Comparison of ENCODE assay signal across 8 cellular contexts in the genomic region with DNA sequence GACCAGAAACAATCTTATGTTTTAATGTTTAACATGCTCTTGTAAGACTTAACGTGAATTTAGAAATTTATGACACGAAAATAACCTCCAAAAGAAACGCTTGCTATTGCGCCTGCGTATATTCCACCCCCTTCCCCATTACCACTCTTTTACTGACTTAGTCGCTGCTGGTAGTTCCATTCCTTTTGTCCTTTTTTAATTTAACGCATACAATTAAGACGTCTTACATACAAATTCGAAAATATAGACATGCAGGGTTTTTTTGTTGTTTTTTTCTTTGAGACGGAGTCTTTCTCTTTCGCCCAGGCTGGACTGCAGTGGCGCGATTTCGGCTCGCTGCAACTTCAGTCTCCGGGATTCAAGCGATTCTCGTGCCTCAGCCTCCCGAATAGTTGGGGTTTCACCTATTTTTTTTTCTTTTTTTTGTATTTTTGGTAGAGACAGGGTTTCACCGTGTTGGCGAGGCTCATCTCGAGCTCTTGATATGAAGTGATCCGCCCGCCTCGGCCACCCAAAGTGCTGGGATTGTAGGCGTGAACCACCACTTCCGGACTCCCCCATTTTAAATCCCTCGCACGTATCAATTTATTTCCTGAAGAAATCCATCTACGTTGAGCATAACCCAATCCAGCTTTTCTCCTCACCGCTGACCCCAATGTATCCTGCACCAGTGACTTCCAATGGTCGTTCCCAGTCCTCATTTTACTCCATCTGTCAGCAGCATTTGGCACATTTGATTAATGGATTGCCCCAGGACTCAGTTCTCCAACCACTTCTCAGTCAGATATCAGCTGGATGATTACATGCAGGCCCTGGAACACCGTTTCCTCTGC. TPM values are rescaled to one million over a fixed set of nuclear protein-coding genes. Genes with fewer than 3 reads are reported as not detected.
DNase-seq lines count a peak whose midpoint lies in the region; ATAC-seq and TF ChIP-seq lines count a peak whose summit lies in the region.

No MANE protein-coding gene starts in this region.

- ATAC-seq in GM19397 (IDR thresholded peaks at IDR 0.05; ENCODE audit: unreplicated experiment): peak; percentile 38
- ATAC-seq in HG03457 (IDR thresholded peaks at IDR 0.05; ENCODE audit: unreplicated experiment): peak; percentile 26
- ATAC-seq in gastroesophageal sphincter: peak; percentile 73

- CTCF ChIA-PET in activated naive CD4-positive, alpha-beta T cell treated with anti-CD3 and anti-CD28 coated beads, Interleukin-2, amount 10 ng/mL, durations not matched to agents 7 days and 5 days (lab: Charles Lee): interaction anchor here (1.7 kb wide), 2 partner anchors 10 to 169 kb away, joined by 7 to 13 read pairs; no protein-coding TSS in a partner anchor

- peak overlapping the region; percentile 99 for H3K27ac Mint-ChIP-seq in activated naive CD4-positive, alpha-beta T cell treated with anti-CD3 and anti-CD28 coated beads, Interleukin-2, amount 10 ng/mL, durations not matched to agents 7 days and 5 days

- DNase-seq in COR-L47 (lab: John Stamatoyannopoulos, UW) (peak; percentile 51), OCI-M1 (lab: John Stamatoyannopoulos, UW) (peak; percentile 79), ovary (peak; percentile 34 to 63 (median 52)), superior temporal gyrus (ENCODE audit: extremely low spot score) (no peak)
- DNase-seq in activated naive CD4-positive, alpha-beta T cell treated with anti-CD3 and anti-CD28 coated beads, Interleukin-2, amount 10 ng/mL, durations not matched to agents 7 days and 5 days: peak; percentile 66

- peaks cover 58% of the 10 kb centered on the region for H3K4me1 Mint-ChIP-seq in activated naive CD4-positive, alpha-beta T cell treated with anti-CD3 and anti-CD28 coated beads, Interleukin-2, amount 10 ng/mL, durations not matched to agents 7 days and 5 days

- H3K4me1 ChIP-seq in gastroesophageal sphincter: peaks cover 0 to 23% (median 9%) of the 10 kb centered on the region in 3 donors
- no peaks in the 10 kb centered on the region for H3K4me1 ChIP-seq in ovary (ENCODE audit: insufficient read depth)

- TF ChIP-seq POLR2A in gastroesophageal sphincter (IDR thresholded peaks at IDR 0.05) (no peak), ovary (IDR thresholded peaks at IDR 0.05) (no peak)

- H3K36me3 Mint-ChIP-seq in activated naive CD4-positive, alpha-beta T cell treated with anti-CD3 and anti-CD28 coated beads, Interleukin-2, amount 10 ng/mL, durations not matched to agents 7 days and 5 days: peaks cover 38% of the 10 kb centered on the region

- H3K4me3 Mint-ChIP-seq in activated naive CD4-positive, alpha-beta T cell treated with anti-CD3 and anti-CD28 coated beads, Interleukin-2, amount 10 ng/mL, durations not matched to agents 7 days and 5 days: peak overlapping the region; percentile 89

- H3K9me3 Mint-ChIP-seq in activated naive CD4-positive, alpha-beta T cell treated with anti-CD3 and anti-CD28 coated beads, Interleukin-2, amount 10 ng/mL, durations not matched to agents 7 days and 5 days: no peaks in the 10 kb centered on the region

- no peaks in the 10 kb centered on the region for H3K27me3 Mint-ChIP-seq in activated naive CD4-positive, alpha-beta T cell treated with anti-CD3 and anti-CD28 coated beads, Interleukin-2, amount 10 ng/mL, durations not matched to agents 7 days and 5 days

- 11 to 15% methylated on average over 30 to 33 of the region's 33 CpGs for WGBS in gastroesophageal sphincter (ENCODE audit: low coverage in 1 of 2), 2 donors
- 11 to 25% (median 21%) methylated on average over 33 of the region's 33 CpGs for WGBS in ovary, 3 donors

- TF ChIP-seq CTCF in gastroesophageal sphincter (IDR thresholded peaks at IDR 0.05): peak in 1 of 4 experiments; percentile 13
- peak in 1 of 3 donors; percentile 13 for TF ChIP-seq CTCF in ovary (IDR thresholded peaks at IDR 0.05)

- H3K4me3 ChIP-seq in gastroesophageal sphincter (peak overlapping the region; percentile 58 to 69), ovary (peak overlapping the region; percentile 79)

- H3K9me3 ChIP-seq in gastroesophageal sphincter (no peaks in the 10 kb centered on the region), ovary (no peaks in the 10 kb centered on the region)

- intact Hi-C loops in ovary (cut with DNase I): no loop called here

- peak overlapping the region; percentile 86 to 100 (median 90) for H3K27ac ChIP-seq in gastroesophageal sphincter
- peak overlapping the region; percentile 4 to 80 for H3K27ac ChIP-seq in ovary

- H3K27me3 ChIP-seq in gastroesophageal sphincter (no peaks in the 10 kb centered on the region), ovary (no peaks in the 10 kb centered on the region)

- H3K36me3 ChIP-seq in gastroesophageal sphincter (peaks cover 0 to 10% of the 10 kb centered on the region in 2 donors), ovary (no peaks in the 10 kb centered on the region)

- no peak for TF ChIP-seq EP300 in gastroesophageal sphincter (IDR thresholded peaks at IDR 0.05)
- no peak for TF ChIP-seq EP300 in ovary (IDR thresholded peaks at IDR 0.05)

RNA-seq across cellular contexts. Expression of a gene that starts 0.7 kb away (rescaled TPM):
- total RNA-seq in gastroesophageal sphincter: 10 to 100 TPM in 3 of 4 donors, 1 to 10 TPM in 1; 8.9 to 17.9 (median 11.7) TPM
- total RNA-seq in ovary: 10 to 100 TPM in 5 of 7 donors, 1 to 10 TPM in 2; 7.7 to 14.2 (median 11.5) TPM
- polyA plus RNA-seq in ovary: 10 to 100 TPM; 10.3 to 15.1 TPM

RNA-seq across cellular contexts. Expression of a gene that starts 22.7 kb away (rescaled TPM):
- total RNA-seq in gastroesophageal sphincter: not detected
- not detected for total RNA-seq in ovary
- polyA plus RNA-seq in ovary: not detected

RNA-seq across cellular contexts. Expression of a gene that starts 34.5 kb away (rescaled TPM):
- total RNA-seq in gastroesophageal sphincter (10 to 100 TPM in 2 of 4 donors, 1 to 10 TPM in 2; 4.7 to 15.2 (median 10.1) TPM), ovary (1 to 10 TPM; 1.3 to 8.8 (median 2.9) TPM)
- polyA plus RNA-seq in ovary: 10 to 100 TPM in 1 of 2 donors, 1 to 10 TPM in 1; 1.6 to 12.0 TPM

RNA-seq across cellular contexts. Expression of a gene that starts 37.3 kb away (rescaled TPM):
- total RNA-seq in gastroesophageal sphincter (1 to 10 TPM in 3 of 4 donors, under 1 TPM in 1; 0.52 to 3.1 (median 1.8) TPM), ovary (1 to 10 TPM in 4 of 7 donors, under 1 TPM in 3; 0.35 to 2.1 (median 1.5) TPM)
- polyA plus RNA-seq in ovary: 1 to 10 TPM in 1 of 2 donors, under 1 TPM in 1; 0.36 to 1.9 TPM
